Comparison of ENCODE assay signal across 1 cellular context in the genomic region with DNA sequence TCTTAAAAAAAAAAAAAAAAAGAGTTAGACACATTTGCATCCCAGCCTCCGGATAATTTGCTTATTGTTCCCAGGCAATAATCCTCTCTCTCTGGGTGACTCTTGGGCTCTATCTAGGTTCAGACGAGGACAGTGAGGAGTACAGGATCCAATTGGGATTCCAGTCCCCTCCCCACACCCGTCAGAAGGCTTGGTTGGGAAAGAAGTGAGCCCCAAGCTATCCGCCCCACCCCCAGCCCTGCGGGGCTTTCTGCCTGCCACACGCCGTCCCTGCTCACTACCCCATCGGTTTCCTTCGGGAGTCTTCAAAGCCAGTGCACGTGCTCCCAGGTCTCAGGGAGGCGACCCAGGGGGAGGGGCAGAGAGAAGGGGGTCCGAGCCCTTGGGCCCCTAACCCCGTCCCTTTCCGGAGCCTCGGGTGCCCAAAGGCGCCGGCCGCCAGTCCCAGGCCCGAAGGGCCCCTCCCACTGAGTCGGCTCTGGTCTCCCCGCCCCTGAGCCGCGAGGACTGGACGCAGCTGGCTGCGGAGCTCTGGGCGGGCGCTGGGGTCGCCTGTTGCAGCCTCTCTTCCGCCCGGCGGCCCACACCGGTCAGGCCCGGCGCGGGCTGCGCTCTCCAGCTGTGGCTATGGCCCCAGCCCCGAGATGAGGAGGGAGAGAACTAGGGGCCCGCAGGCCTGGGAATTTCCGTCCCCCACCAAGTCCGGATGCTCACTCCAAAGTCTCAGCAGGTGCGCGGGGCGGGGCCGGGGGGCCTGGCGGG.
TF ChIP-seq lines count a peak whose summit lies in the region.

No MANE protein-coding gene starts in this region.

TF ChIP-seq in HepG2, 621 proteins besides CTCF, POLR2A, EP300 and RAD21 (continued from another document and continues in another):
- TF ChIP-seq, protein P1, sequence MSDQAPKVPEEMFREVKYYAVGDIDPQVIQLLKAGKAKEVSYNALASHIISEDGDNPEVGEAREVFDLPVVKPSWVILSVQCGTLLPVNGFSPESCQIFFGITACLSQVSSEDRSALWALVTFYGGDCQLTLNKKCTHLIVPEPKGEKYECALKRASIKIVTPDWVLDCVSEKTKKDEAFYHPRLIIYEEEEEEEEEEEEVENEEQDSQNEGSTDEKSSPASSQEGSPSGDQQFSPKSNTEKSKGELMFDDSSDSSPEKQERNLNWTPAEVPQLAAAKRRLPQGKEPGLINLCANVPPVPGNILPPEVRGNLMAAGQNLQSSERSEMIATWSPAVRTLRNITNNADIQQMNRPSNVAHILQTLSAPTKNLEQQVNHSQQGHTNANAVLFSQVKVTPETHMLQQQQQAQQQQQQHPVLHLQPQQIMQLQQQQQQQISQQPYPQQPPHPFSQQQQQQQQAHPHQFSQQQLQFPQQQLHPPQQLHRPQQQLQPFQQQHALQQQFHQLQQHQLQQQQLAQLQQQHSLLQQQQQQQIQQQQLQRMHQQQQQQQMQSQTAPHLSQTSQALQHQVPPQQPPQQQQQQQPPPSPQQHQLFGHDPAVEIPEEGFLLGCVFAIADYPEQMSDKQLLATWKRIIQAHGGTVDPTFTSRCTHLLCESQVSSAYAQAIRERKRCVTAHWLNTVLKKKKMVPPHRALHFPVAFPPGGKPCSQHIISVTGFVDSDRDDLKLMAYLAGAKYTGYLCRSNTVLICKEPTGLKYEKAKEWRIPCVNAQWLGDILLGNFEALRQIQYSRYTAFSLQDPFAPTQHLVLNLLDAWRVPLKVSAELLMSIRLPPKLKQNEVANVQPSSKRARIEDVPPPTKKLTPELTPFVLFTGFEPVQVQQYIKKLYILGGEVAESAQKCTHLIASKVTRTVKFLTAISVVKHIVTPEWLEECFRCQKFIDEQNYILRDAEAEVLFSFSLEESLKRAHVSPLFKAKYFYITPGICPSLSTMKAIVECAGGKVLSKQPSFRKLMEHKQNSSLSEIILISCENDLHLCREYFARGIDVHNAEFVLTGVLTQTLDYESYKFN (CRISPR knock-in tag; conservative IDR thresholded peaks at IDR 0.05) = no peak; the same call in 1 of the 2 replicates
- TF ChIP-seq ZNF644 (CRISPR knock-in tag; IDR thresholded peaks at IDR 0.05; ENCODE audit: low read depth) (no peak), ZC3H13 (CRISPR knock-in tag; IDR thresholded peaks at IDR 0.05) (peak; percentile 80), ZMAT3 (CRISPR knock-in tag; conservative IDR thresholded peaks at IDR 0.05) (peak; percentile 85), ZNF839 (CRISPR knock-in tag; IDR thresholded peaks at IDR 0.05; ENCODE audit: borderline replicate concordance) (peak; percentile 65; the same call in 1 of the 2 replicates), HNF4A (CRISPR knock-in tag; IDR thresholded peaks at IDR 0.05) (no peak), MYC (CRISPR knock-in tag; IDR thresholded peaks at IDR 0.05; ENCODE audit: borderline replicate concordance) (peak; percentile 75), SP4 (CRISPR knock-in tag; IDR thresholded peaks at IDR 0.05) (peak; percentile 71), ZNF343 (CRISPR knock-in tag; IDR thresholded peaks at IDR 0.05) (peak; percentile 79; the same call in 1 of the 2 replicates), ONECUT2 (CRISPR knock-in tag; IDR thresholded peaks at IDR 0.05) (0 out of 2 replicates have a peak, but pooled peaks have one; percentile 34), KLF16 (CRISPR knock-in tag; IDR thresholded peaks at IDR 0.05) (peak in 1 of 2 experiments; percentile 90; a peak in 2 of 4 replicates), MAFK (conservative IDR thresholded peaks at IDR 0.05 in 1 of 2, IDR thresholded peaks at IDR 0.05 in 1 of 2; ENCODE audit: low read length in 2 of 2) (no peak), FIP1L1 (IDR thresholded peaks at IDR 0.05; ENCODE audit: borderline replicate concordance, insufficient read depth, low read depth, low read length) (no peak), NR2F1 (CRISPR knock-in tag; IDR thresholded peaks at IDR 0.05) (no peak), AGO2 (optimal IDR thresholded peaks at IDR 0.05; ENCODE audit: low read depth, low read length) (peak; percentile 32), PAX8 (CRISPR knock-in tag; IDR thresholded peaks at IDR 0.05; ENCODE audit: borderline replicate concordance) (no peak; the same call in 1 of the 2 replicates), JUNB (CRISPR knock-in tag; IDR thresholded peaks at IDR 0.05; ENCODE audit: borderline replicate concordance) (no peak), AKAP8 (CRISPR knock-in tag; IDR thresholded peaks at IDR 0.05) (no peak), MAZ (IDR thresholded peaks at IDR 0.05; ENCODE audit: borderline replicate concordance, low read depth, low read length) (no peak), MAZ (CRISPR knock-in tag; IDR thresholded peaks at IDR 0.05; ENCODE audit: low read depth) (peak; percentile 46; the same call in 1 of the 2 replicates), PREB (CRISPR knock-in tag; IDR thresholded peaks at IDR 0.05) (0 out of 2 replicates have a peak, but pooled peaks have one; percentile 26), RAD51 (IDR thresholded peaks at IDR 0.05; ENCODE audit: borderline replicate concordance) (no peak), SP5 (CRISPR knock-in tag; IDR thresholded peaks at IDR 0.05; ENCODE audit: borderline replicate concordance, low read depth) (peak; percentile 76), TEAD3 (CRISPR knock-in tag; optimal IDR thresholded peaks at IDR 0.05; ENCODE audit: borderline replicate concordance) (peak; percentile 43), SMAD3 (CRISPR knock-in tag; IDR thresholded peaks at IDR 0.05) (no peak; the same call in 1 of the 2 replicates), IKZF1 (IDR thresholded peaks at IDR 0.05) (no peak), RXRB (CRISPR knock-in tag; IDR thresholded peaks at IDR 0.05; ENCODE audit: borderline replicate concordance) (peak; percentile 58; the same call in 1 of the 2 replicates), HOXD1 (CRISPR knock-in tag; IDR thresholded peaks at IDR 0.05) (peak; percentile 50; the same call in 1 of the 2 replicates), HCFC1 (IDR thresholded peaks at IDR 0.05; ENCODE audit: low read depth, low read length) (no peak), KAT7 (CRISPR knock-in tag; IDR thresholded peaks at IDR 0.05; ENCODE audit: borderline replicate concordance) (0 out of 2 replicates have a peak, but pooled peaks have one; percentile 45), RBM39 (IDR thresholded peaks at IDR 0.05; ENCODE audit: low read depth, low read length, poor library complexity, severe bottlenecking) (peak; percentile 59), SRSF9 (IDR thresholded peaks at IDR 0.05; ENCODE audit: borderline replicate concordance, insufficient read depth, low read depth, low read length, poor library complexity, severe bottlenecking) (no peak), MED13 (CRISPR knock-in tag; IDR thresholded peaks at IDR 0.05) (no peak), ZNF572 (CRISPR knock-in tag; IDR thresholded peaks at IDR 0.05) (no peak), ZBTB8A (CRISPR knock-in tag; IDR thresholded peaks at IDR 0.05; ENCODE audit: borderline replicate concordance, low read depth) (no peak), EEA1 (CRISPR knock-in tag; IDR thresholded peaks at IDR 0.05; ENCODE audit: borderline replicate concordance) (no peak), RFX5 (IDR thresholded peaks at IDR 0.05; ENCODE audit: low read depth, low read length) (no peak), ZNF83 (CRISPR knock-in tag; IDR thresholded peaks at IDR 0.05; ENCODE audit: borderline replicate concordance) (peak; percentile 90; the same call in 1 of the 2 replicates), SALL2 (CRISPR knock-in tag; IDR thresholded peaks at IDR 0.05) (peak; percentile 77), KAT2B (IDR thresholded peaks at IDR 0.05; ENCODE audit: borderline replicate concordance, low read depth, low read length) (no peak), MED8 (CRISPR knock-in tag; IDR thresholded peaks at IDR 0.05; ENCODE audit: insufficient replicate concordance) (no peak), ZBTB44 (CRISPR knock-in tag; IDR thresholded peaks at IDR 0.05) (no peak)
- TF ChIP-seq, protein P2, sequence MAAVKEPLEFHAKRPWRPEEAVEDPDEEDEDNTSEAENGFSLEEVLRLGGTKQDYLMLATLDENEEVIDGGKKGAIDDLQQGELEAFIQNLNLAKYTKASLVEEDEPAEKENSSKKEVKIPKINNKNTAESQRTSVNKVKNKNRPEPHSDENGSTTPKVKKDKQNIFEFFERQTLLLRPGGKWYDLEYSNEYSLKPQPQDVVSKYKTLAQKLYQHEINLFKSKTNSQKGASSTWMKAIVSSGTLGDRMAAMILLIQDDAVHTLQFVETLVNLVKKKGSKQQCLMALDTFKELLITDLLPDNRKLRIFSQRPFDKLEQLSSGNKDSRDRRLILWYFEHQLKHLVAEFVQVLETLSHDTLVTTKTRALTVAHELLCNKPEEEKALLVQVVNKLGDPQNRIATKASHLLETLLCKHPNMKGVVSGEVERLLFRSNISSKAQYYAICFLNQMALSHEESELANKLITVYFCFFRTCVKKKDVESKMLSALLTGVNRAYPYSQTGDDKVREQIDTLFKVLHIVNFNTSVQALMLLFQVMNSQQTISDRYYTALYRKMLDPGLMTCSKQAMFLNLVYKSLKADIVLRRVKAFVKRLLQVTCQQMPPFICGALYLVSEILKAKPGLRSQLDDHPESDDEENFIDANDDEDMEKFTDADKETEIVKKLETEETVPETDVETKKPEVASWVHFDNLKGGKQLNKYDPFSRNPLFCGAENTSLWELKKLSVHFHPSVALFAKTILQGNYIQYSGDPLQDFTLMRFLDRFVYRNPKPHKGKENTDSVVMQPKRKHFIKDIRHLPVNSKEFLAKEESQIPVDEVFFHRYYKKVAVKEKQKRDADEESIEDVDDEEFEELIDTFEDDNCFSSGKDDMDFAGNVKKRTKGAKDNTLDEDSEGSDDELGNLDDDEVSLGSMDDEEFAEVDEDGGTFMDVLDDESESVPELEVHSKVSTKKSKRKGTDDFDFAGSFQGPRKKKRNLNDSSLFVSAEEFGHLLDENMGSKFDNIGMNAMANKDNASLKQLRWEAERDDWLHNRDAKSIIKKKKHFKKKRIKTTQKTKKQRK (IDR thresholded peaks at IDR 0.05; ENCODE audit: low read length) = no peak
- TF ChIP-seq, protein P3, sequence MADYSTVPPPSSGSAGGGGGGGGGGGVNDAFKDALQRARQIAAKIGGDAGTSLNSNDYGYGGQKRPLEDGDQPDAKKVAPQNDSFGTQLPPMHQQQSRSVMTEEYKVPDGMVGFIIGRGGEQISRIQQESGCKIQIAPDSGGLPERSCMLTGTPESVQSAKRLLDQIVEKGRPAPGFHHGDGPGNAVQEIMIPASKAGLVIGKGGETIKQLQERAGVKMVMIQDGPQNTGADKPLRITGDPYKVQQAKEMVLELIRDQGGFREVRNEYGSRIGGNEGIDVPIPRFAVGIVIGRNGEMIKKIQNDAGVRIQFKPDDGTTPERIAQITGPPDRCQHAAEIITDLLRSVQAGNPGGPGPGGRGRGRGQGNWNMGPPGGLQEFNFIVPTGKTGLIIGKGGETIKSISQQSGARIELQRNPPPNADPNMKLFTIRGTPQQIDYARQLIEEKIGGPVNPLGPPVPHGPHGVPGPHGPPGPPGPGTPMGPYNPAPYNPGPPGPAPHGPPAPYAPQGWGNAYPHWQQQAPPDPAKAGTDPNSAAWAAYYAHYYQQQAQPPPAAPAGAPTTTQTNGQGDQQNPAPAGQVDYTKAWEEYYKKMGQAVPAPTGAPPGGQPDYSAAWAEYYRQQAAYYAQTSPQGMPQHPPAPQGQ (CRISPR knock-in tag; IDR thresholded peaks at IDR 0.05; ENCODE audit: borderline replicate concordance) = no peak
- TF ChIP-seq, protein P4, sequence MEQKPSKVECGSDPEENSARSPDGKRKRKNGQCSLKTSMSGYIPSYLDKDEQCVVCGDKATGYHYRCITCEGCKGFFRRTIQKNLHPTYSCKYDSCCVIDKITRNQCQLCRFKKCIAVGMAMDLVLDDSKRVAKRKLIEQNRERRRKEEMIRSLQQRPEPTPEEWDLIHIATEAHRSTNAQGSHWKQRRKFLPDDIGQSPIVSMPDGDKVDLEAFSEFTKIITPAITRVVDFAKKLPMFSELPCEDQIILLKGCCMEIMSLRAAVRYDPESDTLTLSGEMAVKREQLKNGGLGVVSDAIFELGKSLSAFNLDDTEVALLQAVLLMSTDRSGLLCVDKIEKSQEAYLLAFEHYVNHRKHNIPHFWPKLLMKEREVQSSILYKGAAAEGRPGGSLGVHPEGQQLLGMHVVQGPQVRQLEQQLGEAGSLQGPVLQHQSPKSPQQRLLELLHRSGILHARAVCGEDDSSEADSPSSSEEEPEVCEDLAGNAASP (CRISPR knock-in tag; IDR thresholded peaks at IDR 0.05; ENCODE audit: borderline replicate concordance) = peak; percentile 49; the same call in 1 of the 2 replicates
- TF ChIP-seq, protein P5, sequence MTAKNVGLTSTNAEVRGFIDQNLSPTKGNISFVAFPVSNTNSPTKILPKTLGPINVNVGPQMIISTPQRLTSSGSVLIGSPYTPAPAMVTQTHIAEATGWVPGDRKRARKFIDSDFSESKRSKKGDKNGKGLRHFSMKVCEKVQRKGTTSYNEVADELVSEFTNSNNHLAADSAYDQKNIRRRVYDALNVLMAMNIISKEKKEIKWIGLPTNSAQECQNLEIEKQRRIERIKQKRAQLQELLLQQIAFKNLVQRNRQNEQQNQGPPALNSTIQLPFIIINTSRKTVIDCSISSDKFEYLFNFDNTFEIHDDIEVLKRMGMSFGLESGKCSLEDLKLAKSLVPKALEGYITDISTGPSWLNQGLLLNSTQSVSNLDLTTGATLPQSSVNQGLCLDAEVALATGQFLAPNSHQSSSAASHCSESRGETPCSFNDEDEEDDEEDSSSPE (CRISPR knock-in tag; IDR thresholded peaks at IDR 0.05) = peak; percentile 81
- TF ChIP-seq, protein P6, sequence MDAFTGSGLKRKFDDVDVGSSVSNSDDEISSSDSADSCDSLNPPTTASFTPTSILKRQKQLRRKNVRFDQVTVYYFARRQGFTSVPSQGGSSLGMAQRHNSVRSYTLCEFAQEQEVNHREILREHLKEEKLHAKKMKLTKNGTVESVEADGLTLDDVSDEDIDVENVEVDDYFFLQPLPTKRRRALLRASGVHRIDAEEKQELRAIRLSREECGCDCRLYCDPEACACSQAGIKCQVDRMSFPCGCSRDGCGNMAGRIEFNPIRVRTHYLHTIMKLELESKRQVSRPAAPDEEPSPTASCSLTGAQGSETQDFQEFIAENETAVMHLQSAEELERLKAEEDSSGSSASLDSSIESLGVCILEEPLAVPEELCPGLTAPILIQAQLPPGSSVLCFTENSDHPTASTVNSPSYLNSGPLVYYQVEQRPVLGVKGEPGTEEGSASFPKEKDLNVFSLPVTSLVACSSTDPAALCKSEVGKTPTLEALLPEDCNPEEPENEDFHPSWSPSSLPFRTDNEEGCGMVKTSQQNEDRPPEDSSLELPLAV (CRISPR knock-in tag; conservative IDR thresholded peaks at IDR 0.05; ENCODE audit: low read depth) = no peak
